21 cellular contexts compared by ENCODE assay signal in the genomic region with DNA sequence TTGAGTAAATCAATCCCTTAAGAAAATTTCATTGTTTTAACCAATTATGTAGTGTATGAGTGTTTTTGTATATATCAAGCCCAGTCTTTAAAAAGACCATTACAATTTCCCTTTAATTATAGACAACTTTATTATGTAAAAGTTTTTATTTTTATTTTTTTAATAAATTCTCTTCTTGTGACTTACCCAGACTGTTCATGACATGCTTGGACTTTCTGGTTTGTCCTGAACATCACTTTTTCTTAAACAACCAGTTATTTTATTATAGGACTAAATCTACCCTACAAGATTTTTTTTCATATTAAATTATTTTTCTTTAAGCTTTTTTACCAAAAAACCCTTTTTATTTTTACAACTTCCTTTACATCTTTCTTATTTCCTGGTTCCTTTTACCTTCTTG.
"Had no signal": no experiment of that assay in that cellular context is flagged by ENCODE, and none has a peak within 500 bp of the region (broad histone marks: within the 10 kb centered on the region; RNA-seq: fewer than 3 reads in every experiment).

No MANE protein-coding gene starts in this region.

- H3K4me3 ChIP-seq: adrenal gland, breast epithelium, dorsolateral prefrontal cortex, esophagus squamous epithelium, left lung, lung, tibial artery had no signal

- H3K9me3 ChIP-seq: adrenal gland, esophagus squamous epithelium, tibial artery had no signal

- ATAC-seq: activated CD8-positive, alpha-beta T cell treated with anti-CD3 and anti-CD28 coated beads, Interleukin-2, amount 10 ng/mL, durations not matched to agents 7 days and 5 days; effector memory CD8-positive, alpha-beta T cell; left lung; naive thymus-derived CD4-positive, alpha-beta T cell; sciatic nerve; stimulated activated effector memory CD8-positive, alpha-beta T cell treated with anti-CD3 and anti-CD28 coated beads, Interleukin-12 subunit alpha, Interleukin-12 subunit beta, amount 100 ng/mL, for 72 hours; stimulated activated naive CD8-positive, alpha-beta T cell treated with anti-CD3 and anti-CD28 coated beads, Interleukin-15, amount 100 ng/mL, for 72 hours had no signal

- H3K36me3 ChIP-seq: adrenal gland, breast epithelium, esophagus squamous epithelium, left lung, tibial artery had no signal

- H3K27ac ChIP-seq: adrenal gland, breast epithelium, dorsolateral prefrontal cortex, esophagus squamous epithelium, left lung, tibial artery had no signal

- DNase-seq: activated CD4-positive, alpha-beta T cell treated with anti-CD3 and anti-CD28 coated beads for 1 hour; activated CD4-positive, alpha-beta T cell treated with anti-CD3 and anti-CD28 coated beads, Interleukin-2, amount 50 U/mL, for 1 hour; activated CD8-positive, alpha-beta T cell treated with anti-CD3 and anti-CD28 coated beads, Interleukin-2, amount 10 ng/mL, durations not matched to agents 7 days and 5 days; activated gamma-delta T cell treated with Interleukin-2 at 50 U/mL for 16 hours; activated T-cell treated with anti-CD3 and anti-CD28 coated beads, Interleukin-2, amount 50 U/mL, for 1 hour; adrenal gland; dorsolateral prefrontal cortex; effector memory CD8-positive, alpha-beta T cell; esophagus squamous epithelium; immature natural killer cell; left lung; naive thymus-derived CD4-positive, alpha-beta T cell; posterior cingulate gyrus; small intestine; stimulated activated CD4-positive, alpha-beta T cell treated with anti-CD3 and anti-CD28 coated beads, Interleukin-2, amount 100 ng/mL, for 24 hours; stimulated activated naive CD8-positive, alpha-beta T cell treated with anti-CD3 and anti-CD28 coated beads, Interleukin-15, amount 100 ng/mL, for 72 hours; tibial artery had no signal

- H3K27me3 ChIP-seq: adrenal gland, breast epithelium, esophagus squamous epithelium, left lung, tibial artery had no signal

- H3K4me1 ChIP-seq: adrenal gland, breast epithelium, esophagus squamous epithelium, left lung, tibial artery had no signal

- FAIRE-seq: small intestine had no signal
